In the genomic region with DNA sequence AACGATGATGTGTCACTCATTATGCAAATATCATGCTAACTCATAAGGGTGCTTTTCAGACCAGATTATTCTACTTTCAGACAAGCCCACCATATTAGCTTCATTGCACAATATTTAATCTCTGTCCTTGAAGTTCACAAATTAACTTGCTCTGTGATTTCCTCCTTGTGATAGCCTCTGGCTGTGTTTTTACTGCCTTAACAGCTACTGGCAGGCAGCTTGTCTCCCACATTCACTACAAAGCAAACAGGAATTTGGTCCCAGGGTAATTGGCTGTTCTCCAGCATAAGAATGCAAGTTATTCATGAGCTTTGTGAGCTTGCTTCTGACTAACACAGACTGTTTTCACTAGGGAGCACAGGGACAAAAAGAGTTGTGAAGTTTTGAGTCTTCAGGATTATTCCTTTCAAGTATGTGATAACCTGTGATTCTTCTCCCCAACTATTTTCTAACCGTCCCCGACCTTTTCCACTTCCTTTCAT, we compare ENCODE assay signal across 8 cellular contexts.
A peak's percentile ranks its signal among the peaks of the same experiment; 100 is the strongest.
DNase-seq lines count a peak whose midpoint lies in the region; ATAC-seq, FAIRE-seq and TF ChIP-seq lines count a peak whose summit lies in the region.

No MANE protein-coding gene starts in this region.

- POLR2A ChIA-PET in AG04450 (lab: Yijun Ruan, JAX), result interaction anchor here (0.7 to 1.2 kb wide), 5 partner anchors 11 to 329 kb away, joined by 3 to 5 read pairs (median 4); partner anchors contain the start of gene IVNS1ABP
- POLR2A ChIA-PET in HEK293T (lab: Yijun Ruan, JAX), result interaction anchor here (1.7 kb wide), 1 partner anchor 329 kb away, joined by 5 read pairs; the partner anchor contains the start of gene IVNS1ABP

- H3K27ac ChIP-seq in AG04450 (ENCODE audit: low read depth, low read length), result peak overlapping the region; percentile 47

- ATAC-seq in GM19397 (IDR thresholded peaks at IDR 0.05; ENCODE audit: unreplicated experiment) (no peak), HG03039 (IDR thresholded peaks at IDR 0.05; ENCODE audit: unreplicated experiment) (no peak)

- no peaks in the 10 kb centered on the region for H3K27me3 ChIP-seq in AG04450 (ENCODE audit: control insufficient read depth, insufficient read depth, low read length)

- TF ChIP-seq CTCF in AG04450 (IDR thresholded peaks at IDR 0.05; ENCODE audit: low read depth, low read length) (no peak), epithelial cell of esophagus (IDR thresholded peaks at IDR 0.05; ENCODE audit: insufficient read depth, low read depth, low read length, missing control alignments) (no peak), D721Med (IDR thresholded peaks at IDR 0.05; ENCODE audit: insufficient read depth, missing control alignments) (no peak)

- CTCF ChIA-PET in AG04450 (lab: Charles Lee), result interaction anchor here (0.6 to 2.4 kb wide), 8 partner anchors 11 to 566 kb away, joined by 3 to 14 read pairs (median 3); no protein-coding TSS in a partner anchor
- CTCF ChIA-PET in HEK293T (lab: Yijun Ruan, JAX), result interaction anchor here (0.5 to 1.0 kb wide), 3 partner anchors 35 to 433 kb away, joined by 3 to 4 read pairs (median 3); no protein-coding TSS in a partner anchor

- FAIRE-seq in D721Med (lab: Jason Lieb, UNC), result no peak

- H3K4me3 ChIP-seq in AG04450 (ENCODE audit: low read depth, low read length) (peak overlapping the region; percentile 21), epithelial cell of esophagus (ENCODE audit: low read length) (no peak overlapping the region)

- DNase-seq in AG04450 (ENCODE audit: low read depth, low spot score) (peak; percentile 93), HEK293T (ENCODE audit: extremely low spot score) (peak; percentile 46), RKO (ENCODE audit: low spot score) (peak; percentile 79), epithelial cell of esophagus (ENCODE audit: low read depth) (peak; percentile 99), mucosa of gallbladder (ENCODE audit: low spot score) (peak; percentile 84), D721Med (ENCODE audit: insufficient read length, low spot score) (no peak)

- H3K9me3 ChIP-seq in AG04450 (ENCODE audit: control insufficient read depth, insufficient read depth, low read length), result peaks cover 11% of the 10 kb centered on the region

TF ChIP-seq in HEK293T, 16 proteins besides CTCF, POLR2A, EP300 and RAD21:
- no peak for TF ChIP-seq FOXK2 (IDR thresholded peaks at IDR 0.05)
- no peak for TF ChIP-seq SP1 (IDR thresholded peaks at IDR 0.05)
- TF ChIP-seq PKNOX1 (IDR thresholded peaks at IDR 0.05), result 0 out of 2 replicates have a peak, but pooled peaks have one; percentile 30
- no peak for TF ChIP-seq SUZ12 (IDR thresholded peaks at IDR 0.05)
- no peak for TF ChIP-seq BHLHE40 (IDR thresholded peaks at IDR 0.05; ENCODE audit: borderline replicate concordance)
- no peak for TF ChIP-seq NFRKB (IDR thresholded peaks at IDR 0.05)
- no peak for TF ChIP-seq ZNF384 (IDR thresholded peaks at IDR 0.05)
